Comparison of ENCODE assay signal across 8 cellular contexts in the genomic region with DNA sequence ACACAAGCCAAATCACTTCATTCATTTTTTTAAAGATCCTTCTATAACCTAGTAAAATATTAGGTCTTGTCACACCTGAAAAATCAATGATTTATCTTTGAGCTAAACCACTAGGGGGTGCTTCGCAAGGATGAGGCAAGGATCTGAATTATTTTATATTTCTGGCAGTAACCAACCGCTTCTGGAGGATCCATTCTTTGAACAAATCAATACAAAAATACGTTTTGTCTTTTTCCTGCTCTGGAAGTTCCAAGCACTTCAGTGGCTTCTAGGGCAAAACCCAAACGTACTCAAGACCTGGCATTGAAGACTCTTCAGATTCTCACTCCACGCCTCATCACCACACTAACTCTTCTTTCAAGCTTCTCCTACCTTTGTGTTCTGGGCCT. TPM values are rescaled to one million over a fixed set of nuclear protein-coding genes. Genes with fewer than 3 reads are reported as not detected.
DNase-seq lines count a peak whose midpoint lies in the region; ATAC-seq, FAIRE-seq and TF ChIP-seq lines count a peak whose summit lies in the region.

No MANE protein-coding gene starts in this region.

- H3K4me3 Mint-ChIP-seq in brain: peak overlapping the region; percentile 97 to 100 (median 99)

- peak; percentile 64 to 85 for TF ChIP-seq CTCF in brain (conservative IDR thresholded peaks at IDR 0.05)

- peak overlapping the region; percentile 99 to 100 (median 99) for H3K27ac Mint-ChIP-seq in brain

- H3K36me3 Mint-ChIP-seq in brain: peaks cover 15% of the 10 kb centered on the region

- DNase-seq in Right ventricle myocardium inferior (ENCODE audit: missing footprints) (no peak), cardiac septum (ENCODE audit: low spot score) (no peak), NCI-H774 (lab: John Stamatoyannopoulos, UW) (peak; percentile 22), substantia nigra (lab: John Stamatoyannopoulos, UW) (peak in 1 of 49 donors; percentile 2)
- DNase-seq in activated CD4-positive, CD25-positive, alpha-beta regulatory T cell treated with anti-CD3 and anti-CD28 coated beads, Interleukin-2, amount 50 U/mL, for 72 hours: no peak

- ATAC-seq in Right ventricle myocardium inferior (peak; percentile 4), HG02798 (IDR thresholded peaks at IDR 0.05; ENCODE audit: poor library complexity, unreplicated experiment) (peak; percentile 20)

- peaks cover 0 to 2% (median 0%) of the 10 kb centered on the region in 5 experiments for H3K9me3 Mint-ChIP-seq in brain

- peaks cover 28% of the 10 kb centered on the region for H3K4me1 Mint-ChIP-seq in brain

- H3K27me3 Mint-ChIP-seq in brain: peaks cover 23% of the 10 kb centered on the region

- intact Hi-C loops in Right ventricle myocardium inferior (cut with DNase I) (no loop called here), cardiac septum (cut with DNase I) (loop anchor here (5.0 kb wide), 1 partner anchor 89 kb away; no protein-coding TSS in a partner anchor)

- peak; percentile 65 for FAIRE-seq in islet of Langerhans (lab: Jason Lieb, UNC)

- H3K27ac ChIP-seq in substantia nigra (ENCODE audit: low read depth, low read length, poor library complexity, severe bottlenecking): peak overlapping the region; percentile 85

RNA-seq across cellular contexts. Expression of gene LSG1, which starts 0.5 kb away (rescaled TPM):
- 20.9 TPM for total RNA-seq in Right ventricle myocardium inferior
- total RNA-seq in cardiac septum: 21.3 TPM
- polyA plus RNA-seq in brain (ENCODE audit: insufficient read depth, low read depth, low replicate concordance): 29.9 TPM

RNA-seq across cellular contexts. Expression of gene FAM43A, which starts 14.2 kb away (rescaled TPM):
- total RNA-seq in Right ventricle myocardium inferior (15.7 TPM), cardiac septum (33.9 TPM)
- polyA plus RNA-seq in brain (ENCODE audit: insufficient read depth, low read depth, low replicate concordance): 3.8 TPM

RNA-seq across cellular contexts. Expression of gene TMEM44, which starts 38.3 kb away (rescaled TPM):
- total RNA-seq in Right ventricle myocardium inferior (6.1 TPM), cardiac septum (5.7 TPM)
- polyA plus RNA-seq in brain (ENCODE audit: insufficient read depth, low read depth, low replicate concordance): 20.1 TPM
